8 cellular contexts compared by ENCODE assay signal in genomic region chr15:90002428-90002844, GRCh38. TPM values are rescaled to one million over a fixed set of nuclear protein-coding genes. Genes with fewer than 3 reads are reported as not detected.
DNase-seq lines count a peak whose midpoint lies in the region; ATAC-seq and TF ChIP-seq lines count a peak whose summit lies in the region.

No MANE protein-coding gene starts in this region.

- no peaks in the 10 kb centered on the region for H3K36me3 ChIP-seq in BE2C
- H3K36me3 ChIP-seq in MM.1S (replicated peaks; ENCODE audit: insufficient read depth, low read length) = no peaks in the 10 kb centered on the region
- H3K36me3 ChIP-seq in neuron (ENCODE audit: insufficient read depth, low read length) = no peaks in the 10 kb centered on the region

- H3K4me3 Mint-ChIP-seq in activated T-cell treated with anti-CD3 and anti-CD28 coated beads, Interleukin-2, amount 50 U/mL, for 24 hours = peak overlapping the region; percentile 86

- peaks cover 66% of the 10 kb centered on the region for H3K4me1 Mint-ChIP-seq in activated T-cell treated with anti-CD3 and anti-CD28 coated beads, Interleukin-2, amount 50 U/mL, for 24 hours (ENCODE audit: low read depth)

- H3K27me3 Mint-ChIP-seq in activated T-cell treated with anti-CD3 and anti-CD28 coated beads, Interleukin-2, amount 50 U/mL, for 24 hours = no peaks in the 10 kb centered on the region

- no peak for TF ChIP-seq CTCF in BE2C (IDR thresholded peaks at IDR 0.05; ENCODE audit: low read depth, low read length)
- no peak for TF ChIP-seq CTCF in MM.1S (IDR thresholded peaks at IDR 0.05; ENCODE audit: low read length)
- no peak for TF ChIP-seq CTCF in fibroblast of the aortic adventitia (IDR thresholded peaks at IDR 0.05; ENCODE audit: insufficient read depth, low read length)

- peak; percentile 46 for ATAC-seq in GM19351 (IDR thresholded peaks at IDR 0.05; ENCODE audit: unreplicated experiment)
- ATAC-seq in HG03159 (IDR thresholded peaks at IDR 0.05; ENCODE audit: unreplicated experiment) = no peak

- H3K9me3 ChIP-seq in BE2C (no peaks in the 10 kb centered on the region), MM.1S (replicated peaks; ENCODE audit: insufficient read depth, low read length) (no peaks in the 10 kb centered on the region), neuron (ENCODE audit: low read length) (no peaks in the 10 kb centered on the region)

- H3K9me3 Mint-ChIP-seq in activated T-cell treated with anti-CD3 and anti-CD28 coated beads, Interleukin-2, amount 50 U/mL, for 24 hours = no peaks in the 10 kb centered on the region

- H3K9ac ChIP-seq in MM.1S (ENCODE audit: low read length) = peak overlapping the region; percentile 64; the same call in 1 of the 2 replicates

- H3K9me2 ChIP-seq in MM.1S (replicated peaks; ENCODE audit: insufficient read depth, low read length) = no peaks in the 10 kb centered on the region

- DNase-seq in BE2C (peak; percentile 54), MM.1S (peak; percentile 45), fibroblast of the aortic adventitia (ENCODE audit: low read depth) (peak; percentile 44), NCI-H2107 (lab: John Stamatoyannopoulos, UW) (no peak)
- DNase-seq in activated T-cell treated with anti-CD3 and anti-CD28 coated beads, Interleukin-2, amount 50 U/mL, for 24 hours = peak; percentile 63

- peaks cover 13% of the 10 kb centered on the region; the same call in 1 of the 2 replicates for H3F3A ChIP-seq in MM.1S (ENCODE audit: insufficient read depth, low read length)

- peak overlapping the region; percentile 91 for H3K27ac Mint-ChIP-seq in activated T-cell treated with anti-CD3 and anti-CD28 coated beads, Interleukin-2, amount 50 U/mL, for 24 hours

- peak overlapping the region; percentile 39 for H2AFZ ChIP-seq in MM.1S (ENCODE audit: low read length)
- no peak overlapping the region for H2AFZ ChIP-seq in neuron (ENCODE audit: low read depth, low read length)

- H3K4me3 ChIP-seq in BE2C (ENCODE audit: low read depth, low read length) = peak overlapping the region; percentile 69
- peak overlapping the region; percentile 68 for H3K4me3 ChIP-seq in MM.1S (ENCODE audit: low read length)
- peak overlapping the region; percentile 75 for H3K4me3 ChIP-seq in fibroblast of the aortic adventitia (ENCODE audit: low read depth, low read length)
- peak overlapping the region; percentile 72 for H3K4me3 ChIP-seq in neuron (ENCODE audit: low read length)

- no peaks in the 10 kb centered on the region for H4K20me1 ChIP-seq in MM.1S (ENCODE audit: insufficient read depth, low read length)

- H3K36me3 Mint-ChIP-seq in activated T-cell treated with anti-CD3 and anti-CD28 coated beads, Interleukin-2, amount 50 U/mL, for 24 hours (ENCODE audit: low read depth) = peaks cover 26% of the 10 kb centered on the region

- peaks cover 51% of the 10 kb centered on the region for H3K79me2 ChIP-seq in MM.1S (ENCODE audit: low read length)

- peak overlapping the region; percentile 52; the same call in 1 of the 2 replicates for H3K4me2 ChIP-seq in MM.1S (ENCODE audit: low read depth, low read length)

- no peak overlapping the region for H3K27ac ChIP-seq in MM.1S (ENCODE audit: low read length)

- H3K4me1 ChIP-seq in BE2C (no peaks in the 10 kb centered on the region; the same call in 1 of the 2 replicates), MM.1S (ENCODE audit: low read length) (peaks cover 14% of the 10 kb centered on the region; the same call in 1 of the 2 replicates), neuron (ENCODE audit: insufficient read depth, low read length) (peaks cover 38% of the 10 kb centered on the region)

- H3K27me3 ChIP-seq in BE2C (no peaks in the 10 kb centered on the region), MM.1S (replicated peaks; ENCODE audit: insufficient read depth, low read length) (no peaks in the 10 kb centered on the region), neuron (ENCODE audit: insufficient read depth, low read length) (no peaks in the 10 kb centered on the region)

RNA-seq across cellular contexts. Expression of gene ZNF710, which starts 1.3 kb away (rescaled TPM):
- 14.6 TPM for polyA plus RNA-seq in BE2C (2012; ENCODE audit: insufficient read depth, insufficient read length, low read depth)
- total RNA-seq in fibroblast of the aortic adventitia (ENCODE audit: low replicate concordance) = 3.0 and 8.7 TPM in 2 replicates
